13 cellular contexts compared by ENCODE assay signal in the genomic region with DNA sequence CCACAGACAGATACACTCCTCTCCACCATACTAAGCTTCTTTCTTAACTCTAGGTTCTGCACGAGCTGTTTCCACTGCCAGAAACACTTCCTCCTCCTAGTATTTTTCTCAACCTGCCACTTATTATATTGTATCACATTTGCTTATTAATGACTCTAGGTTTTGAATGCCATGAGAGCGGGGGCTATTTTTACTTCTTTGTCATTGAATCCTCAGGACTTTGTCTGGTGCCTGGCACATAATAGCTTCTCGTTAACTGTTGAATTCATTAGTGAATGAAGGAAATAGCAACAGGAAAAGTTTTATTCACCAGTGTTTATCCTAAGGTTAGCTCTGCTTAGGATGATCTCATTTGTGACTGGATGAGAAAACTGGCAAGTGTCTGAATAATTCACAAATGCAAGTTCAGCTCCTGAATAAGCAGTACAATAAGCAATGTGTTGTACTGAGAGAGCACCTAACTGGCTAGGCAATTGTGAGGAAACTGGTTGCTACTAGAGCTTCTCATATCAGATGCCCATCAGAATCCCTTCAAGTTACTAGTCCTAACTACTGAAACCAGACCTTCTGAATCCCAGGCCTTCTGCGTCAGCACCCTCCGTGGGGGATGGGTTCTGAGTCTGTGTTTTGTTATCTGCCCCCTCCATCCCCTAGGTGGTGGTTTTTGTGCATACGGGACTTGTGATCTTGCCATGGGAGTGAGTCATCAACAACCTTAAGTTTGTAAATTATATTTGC.
DNase-seq lines count a peak whose midpoint lies in the region; ATAC-seq and TF ChIP-seq lines count a peak whose summit lies in the region.
"Had no signal": no experiment of that assay in that cellular context is flagged by ENCODE, and none has a peak within 500 bp of the region (broad histone marks: within the 10 kb centered on the region; RNA-seq: fewer than 3 reads in every experiment).

No MANE protein-coding gene starts in this region.

- no peaks in the 10 kb centered on the region for H3K27me3 ChIP-seq in left ventricle myocardium inferior (ENCODE audit: low read depth)
- H3K27me3 ChIP-seq in stomach = no peaks in the 10 kb centered on the region
- H3K27me3 ChIP-seq: neutrophil had no signal

- TF ChIP-seq CTCF in left ventricle myocardium inferior (IDR thresholded peaks at IDR 0.05; ENCODE audit: borderline replicate concordance) = no peak
- TF ChIP-seq CTCF in stomach (IDR thresholded peaks at IDR 0.05) = no peak

- no peaks in the 10 kb centered on the region for H3K36me3 Mint-ChIP-seq in natural killer cell treated with Interleukin-12 subunit alpha and Interleukin-12 subunit beta and Interleukin-15 and Interleukin-18, amount 100 ng/mL, for 72 hours
- H3K36me3 Mint-ChIP-seq: activated naive CD8-positive, alpha-beta T cell treated with anti-CD3 and anti-CD28 coated beads, Interleukin-2, amount 10 ng/mL, durations not matched to agents 7 days and 5 days; immature natural killer cell had no signal

- no peak for TF ChIP-seq POLR2A in stomach (IDR thresholded peaks at IDR 0.05)

- no peak overlapping the region for H3K4me3 Mint-ChIP-seq in natural killer cell treated with Interleukin-12 subunit alpha and Interleukin-12 subunit beta and Interleukin-15 and Interleukin-18, amount 100 ng/mL, for 72 hours
- H3K4me3 Mint-ChIP-seq: activated naive CD8-positive, alpha-beta T cell treated with anti-CD3 and anti-CD28 coated beads, Interleukin-2, amount 10 ng/mL, durations not matched to agents 7 days and 5 days; immature natural killer cell had no signal

- H3K4me3 ChIP-seq in left ventricle myocardium inferior (no peak overlapping the region), stomach (no peak overlapping the region)

- peaks cover 14 to 22% of the 10 kb centered on the region in 2 donors for H3K27me3 Mint-ChIP-seq in natural killer cell treated with Interleukin-12 subunit alpha and Interleukin-12 subunit beta and Interleukin-15 and Interleukin-18, amount 100 ng/mL, for 72 hours
- H3K27me3 Mint-ChIP-seq: activated naive CD8-positive, alpha-beta T cell treated with anti-CD3 and anti-CD28 coated beads, Interleukin-2, amount 10 ng/mL, durations not matched to agents 7 days and 5 days had no signal

- WGBS in stomach, 5 donors = 28 to 47% (median 42%) methylated on average over 6 of the region's 6 CpGs

- DNase-seq in NCI-H2029 treated with DMSO at 0.1 percent for 48 hours (lab: John Stamatoyannopoulos, UW) (peak; percentile 31), NCI-H2029 (lab: John Stamatoyannopoulos, UW) (no peak), left ventricle myocardium inferior (no peak), stomach (no peak), NCI-H187 treated with DMSO at 0.1 percent for 48 hours (lab: John Stamatoyannopoulos, UW) (no peak)
- no peak for DNase-seq in natural killer cell treated with Interleukin-12 subunit alpha and Interleukin-12 subunit beta and Interleukin-15 and Interleukin-18, amount 100 ng/mL, for 72 hours (ENCODE audit: low spot score)
- DNase-seq: activated naive CD8-positive, alpha-beta T cell treated with anti-CD3 and anti-CD28 coated beads, Interleukin-2, amount 10 ng/mL, durations not matched to agents 7 days and 5 days; immature natural killer cell; NCI-H1694; stimulated activated CD4-positive, alpha-beta T cell treated with anti-CD3 and anti-CD28 coated beads, Interleukin-4, amount 100 ng/mL, for 1 hour had no signal

- H3K4me1 ChIP-seq in left ventricle myocardium inferior (peaks cover 35% of the 10 kb centered on the region), stomach (peaks cover 0 to 16% (median 7%) of the 10 kb centered on the region in 4 donors)

- H3K9me3 Mint-ChIP-seq in natural killer cell treated with Interleukin-12 subunit alpha and Interleukin-12 subunit beta and Interleukin-15 and Interleukin-18, amount 100 ng/mL, for 72 hours = peaks cover 6% of the 10 kb centered on the region
- H3K9me3 Mint-ChIP-seq: immature natural killer cell had no signal

- no peaks in the 10 kb centered on the region for H3K36me3 ChIP-seq in left ventricle myocardium inferior
- no peaks in the 10 kb centered on the region for H3K36me3 ChIP-seq in stomach
- H3K36me3 ChIP-seq: neutrophil had no signal

- no peaks in the 10 kb centered on the region for H3K9me3 ChIP-seq in left ventricle myocardium inferior (replicated peaks)
- no peaks in the 10 kb centered on the region for H3K9me3 ChIP-seq in stomach
- H3K9me3 ChIP-seq: neutrophil had no signal

- H3K4me1 Mint-ChIP-seq in natural killer cell treated with Interleukin-12 subunit alpha and Interleukin-12 subunit beta and Interleukin-15 and Interleukin-18, amount 100 ng/mL, for 72 hours (ENCODE audit: low read depth in 2 of 2) = peaks cover 0 to 8% of the 10 kb centered on the region in 2 donors
- H3K4me1 Mint-ChIP-seq: activated naive CD8-positive, alpha-beta T cell treated with anti-CD3 and anti-CD28 coated beads, Interleukin-2, amount 10 ng/mL, durations not matched to agents 7 days and 5 days had no signal

- peak; percentile 84 for ATAC-seq in SK-N-SH treated with all-trans-retinoic acid at 6 μM for 48 hours
- ATAC-seq in GM21737 (IDR thresholded peaks at IDR 0.05; ENCODE audit: unreplicated experiment) = no peak
- no peak for ATAC-seq in natural killer cell treated with Interleukin-12 subunit alpha and Interleukin-12 subunit beta and Interleukin-15 and Interleukin-18, amount 100 ng/mL, for 72 hours

- intact Hi-C loops in left ventricle myocardium inferior (cut with micrococcal nuclease) (no loop called here), stomach (cut with DNase I; ENCODE audit: low total_unique reads) (no loop called here)

- H3K27ac Mint-ChIP-seq in natural killer cell treated with Interleukin-12 subunit alpha and Interleukin-12 subunit beta and Interleukin-15 and Interleukin-18, amount 100 ng/mL, for 72 hours = no peak overlapping the region
- H3K27ac Mint-ChIP-seq: activated naive CD8-positive, alpha-beta T cell treated with anti-CD3 and anti-CD28 coated beads, Interleukin-2, amount 10 ng/mL, durations not matched to agents 7 days and 5 days; immature natural killer cell had no signal

- TF ChIP-seq EP300 in stomach (IDR thresholded peaks at IDR 0.05) = no peak

- H3K27ac ChIP-seq in left ventricle myocardium inferior (replicated peaks) = peak overlapping the region; percentile 72
- peak overlapping the region in 3 of 5 donors; percentile 36 to 65 (median 44) for H3K27ac ChIP-seq in stomach
- H3K27ac ChIP-seq: neutrophil had no signal

TF ChIP-seq in SK-N-SH treated with all-trans-retinoic acid at 6 μM for 48 hours, 23 proteins besides CTCF, POLR2A, EP300 and RAD21 (continues in another document):
- TF ChIP-seq ISL1 (CRISPR knock-in tag; IDR thresholded peaks at IDR 0.05) (no peak), SNAI2 (CRISPR knock-in tag; IDR thresholded peaks at IDR 0.05) (no peak), ARNTL (CRISPR knock-in tag; IDR thresholded peaks at IDR 0.05; ENCODE audit: borderline replicate concordance, low read depth) (no peak), ZC3H10 (CRISPR knock-in tag; IDR thresholded peaks at IDR 0.05) (no peak)
- TF ChIP-seq, protein P1, sequence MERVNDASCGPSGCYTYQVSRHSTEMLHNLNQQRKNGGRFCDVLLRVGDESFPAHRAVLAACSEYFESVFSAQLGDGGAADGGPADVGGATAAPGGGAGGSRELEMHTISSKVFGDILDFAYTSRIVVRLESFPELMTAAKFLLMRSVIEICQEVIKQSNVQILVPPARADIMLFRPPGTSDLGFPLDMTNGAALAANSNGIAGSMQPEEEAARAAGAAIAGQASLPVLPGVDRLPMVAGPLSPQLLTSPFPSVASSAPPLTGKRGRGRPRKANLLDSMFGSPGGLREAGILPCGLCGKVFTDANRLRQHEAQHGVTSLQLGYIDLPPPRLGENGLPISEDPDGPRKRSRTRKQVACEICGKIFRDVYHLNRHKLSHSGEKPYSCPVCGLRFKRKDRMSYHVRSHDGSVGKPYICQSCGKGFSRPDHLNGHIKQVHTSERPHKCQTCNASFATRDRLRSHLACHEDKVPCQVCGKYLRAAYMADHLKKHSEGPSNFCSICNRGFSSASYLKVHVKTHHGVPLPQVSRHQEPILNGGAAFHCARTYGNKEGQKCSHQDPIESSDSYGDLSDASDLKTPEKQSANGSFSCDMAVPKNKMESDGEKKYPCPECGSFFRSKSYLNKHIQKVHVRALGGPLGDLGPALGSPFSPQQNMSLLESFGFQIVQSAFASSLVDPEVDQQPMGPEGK (CRISPR knock-in tag; IDR thresholded peaks at IDR 0.05; ENCODE audit: borderline replicate concordance) = no peak
- TF ChIP-seq, protein P2, sequence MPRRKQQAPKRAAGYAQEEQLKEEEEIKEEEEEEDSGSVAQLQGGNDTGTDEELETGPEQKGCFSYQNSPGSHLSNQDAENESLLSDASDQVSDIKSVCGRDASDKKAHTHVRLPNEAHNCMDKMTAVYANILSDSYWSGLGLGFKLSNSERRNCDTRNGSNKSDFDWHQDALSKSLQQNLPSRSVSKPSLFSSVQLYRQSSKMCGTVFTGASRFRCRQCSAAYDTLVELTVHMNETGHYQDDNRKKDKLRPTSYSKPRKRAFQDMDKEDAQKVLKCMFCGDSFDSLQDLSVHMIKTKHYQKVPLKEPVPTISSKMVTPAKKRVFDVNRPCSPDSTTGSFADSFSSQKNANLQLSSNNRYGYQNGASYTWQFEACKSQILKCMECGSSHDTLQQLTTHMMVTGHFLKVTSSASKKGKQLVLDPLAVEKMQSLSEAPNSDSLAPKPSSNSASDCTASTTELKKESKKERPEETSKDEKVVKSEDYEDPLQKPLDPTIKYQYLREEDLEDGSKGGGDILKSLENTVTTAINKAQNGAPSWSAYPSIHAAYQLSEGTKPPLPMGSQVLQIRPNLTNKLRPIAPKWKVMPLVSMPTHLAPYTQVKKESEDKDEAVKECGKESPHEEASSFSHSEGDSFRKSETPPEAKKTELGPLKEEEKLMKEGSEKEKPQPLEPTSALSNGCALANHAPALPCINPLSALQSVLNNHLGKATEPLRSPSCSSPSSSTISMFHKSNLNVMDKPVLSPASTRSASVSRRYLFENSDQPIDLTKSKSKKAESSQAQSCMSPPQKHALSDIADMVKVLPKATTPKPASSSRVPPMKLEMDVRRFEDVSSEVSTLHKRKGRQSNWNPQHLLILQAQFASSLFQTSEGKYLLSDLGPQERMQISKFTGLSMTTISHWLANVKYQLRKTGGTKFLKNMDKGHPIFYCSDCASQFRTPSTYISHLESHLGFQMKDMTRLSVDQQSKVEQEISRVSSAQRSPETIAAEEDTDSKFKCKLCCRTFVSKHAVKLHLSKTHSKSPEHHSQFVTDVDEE (CRISPR knock-in tag; IDR thresholded peaks at IDR 0.05) = no peak
